In the genomic region with DNA sequence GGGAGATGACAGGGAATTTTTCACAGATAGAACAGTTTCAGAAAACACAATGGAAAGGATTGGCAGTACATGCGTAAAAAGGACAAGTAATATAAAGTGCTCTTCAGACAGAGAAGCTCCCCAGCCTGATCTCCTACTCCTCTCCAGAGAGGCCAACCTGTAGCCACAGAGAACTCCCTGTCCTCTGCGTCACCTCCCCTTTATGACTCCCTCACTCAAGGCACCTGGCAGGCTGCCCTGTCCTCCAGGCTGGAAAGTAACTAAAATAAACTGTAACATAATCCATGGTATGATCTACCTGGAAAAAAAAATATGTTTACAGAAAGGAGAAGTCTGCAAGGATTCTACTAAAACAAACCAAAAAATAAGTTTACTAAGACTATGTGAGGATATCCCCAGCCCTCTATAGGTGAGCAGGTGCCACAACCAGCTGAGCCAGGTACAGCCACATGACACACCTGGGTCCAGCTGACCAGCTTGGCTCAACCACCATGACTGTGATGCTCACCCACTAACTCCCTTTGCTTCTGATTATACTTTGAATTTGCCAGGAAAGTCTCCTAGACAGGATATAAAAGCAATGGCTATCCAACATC, we compare ENCODE assay signal across 10 cellular contexts. TPM values are rescaled to one million over a fixed set of nuclear protein-coding genes. Genes with fewer than 3 reads are reported as not detected.
DNase-seq lines count a peak whose midpoint lies in the region; ATAC-seq and TF ChIP-seq lines count a peak whose summit lies in the region.
"Had no signal": no experiment of that assay in that cellular context is flagged by ENCODE, and none has a peak within 500 bp of the region (broad histone marks: within the 10 kb centered on the region; RNA-seq: fewer than 3 reads in every experiment).

No MANE protein-coding gene starts in this region.

- H3K9me3 ChIP-seq in PC-3 (ENCODE audit: low read length) (no peaks in the 10 kb centered on the region), heart right ventricle (peaks cover 0 to 16% (median 0%) of the 10 kb centered on the region in 11 donors), gastrocnemius medialis (no peaks in the 10 kb centered on the region)

- H3K4me1 ChIP-seq in PC-3 (ENCODE audit: insufficient read depth, low read length) (peaks cover 15% of the 10 kb centered on the region), heart right ventricle (peaks cover 0 to 29% (median 14%) of the 10 kb centered on the region in 9 donors), gastrocnemius medialis (peaks cover 0 to 11% of the 10 kb centered on the region in 2 donors)

- H4K20me1 ChIP-seq in PC-3 (ENCODE audit: low read length), result no peaks in the 10 kb centered on the region

- H3K9me2 ChIP-seq in PC-3 (replicated peaks; ENCODE audit: low read length), result no peaks in the 10 kb centered on the region

- in situ Hi-C loops in gastrocnemius medialis (cut with MboI; ENCODE audit: low sequenced_read_pairs in 4 of 4), result no loop called here

- POLR2A ChIA-PET in PC-3 (lab: Charles Lee; ENCODE audit: unreplicated experiment), result no interaction called here

- peaks cover 4% of the 10 kb centered on the region for H3F3A ChIP-seq in PC-3 (ENCODE audit: low read length, unreplicated experiment)

- no peak for TF ChIP-seq CTCF in LNCaP clone FGC (IDR thresholded peaks at IDR 0.05; ENCODE audit: control insufficient read depth, extremely low read depth, insufficient read depth)
- TF ChIP-seq CTCF in PC-3 (conservative IDR thresholded peaks at IDR 0.05; ENCODE audit: low read depth, low read length), result peak; percentile 52
- no peak for TF ChIP-seq CTCF in heart right ventricle (IDR thresholded peaks at IDR 0.05)
- TF ChIP-seq CTCF in gastrocnemius medialis (IDR thresholded peaks at IDR 0.05 in 4 of 5, conservative IDR thresholded peaks at IDR 0.05 in 1 of 5), result no peak

- DNase-seq in LNCaP clone FGC (ENCODE audit: low read depth) (peak; percentile 69), PC-3 (peak; percentile 97), heart right ventricle (peak; percentile 32 to 59), gastrocnemius medialis (peak; percentile 35 to 48), amygdala (lab: John Stamatoyannopoulos, UW) (no peak), head of caudate nucleus (no peak)
- DNase-seq: naive thymus-derived CD8-positive, alpha-beta T cell; stimulated activated naive CD8-positive, alpha-beta T cell treated with anti-CD3 and anti-CD28 coated beads, Interleukin-15, Interleukin-2, amounts not matched to agents 100 U/mL and 50 U/mL, for 24 hours had no signal

- H3K4me2 ChIP-seq in PC-3 (ENCODE audit: low read length), result peak overlapping the region; percentile 56

- H3K27me3 ChIP-seq in PC-3 (ENCODE audit: low read length) (no peaks in the 10 kb centered on the region), heart right ventricle (no peaks in the 10 kb centered on the region), gastrocnemius medialis (no peaks in the 10 kb centered on the region)

- H3K27ac ChIP-seq in PC-3 (ENCODE audit: low read length) (peak overlapping the region; percentile 61), heart right ventricle (peak overlapping the region in 4 of 10 donors; percentile 6 to 58 (median 23)), gastrocnemius medialis (peak overlapping the region in 1 of 4 donors; percentile 44)

- no peak for TF ChIP-seq POLR2A in gastrocnemius medialis (IDR thresholded peaks at IDR 0.05)

- no peak overlapping the region for H3K4me3 ChIP-seq in LNCaP clone FGC (ENCODE audit: low read depth, low read length)
- no peak overlapping the region for H3K4me3 ChIP-seq in PC-3 (ENCODE audit: low read length)
- H3K4me3 ChIP-seq in heart right ventricle, result no peak overlapping the region
- no peak overlapping the region for H3K4me3 ChIP-seq in gastrocnemius medialis

- H3K36me3 ChIP-seq in PC-3 (ENCODE audit: low read depth, low read length), result no peaks in the 10 kb centered on the region
- peaks cover 0 to 12% (median 0%) of the 10 kb centered on the region in 9 donors for H3K36me3 ChIP-seq in heart right ventricle
- H3K36me3 ChIP-seq in gastrocnemius medialis, result no peaks in the 10 kb centered on the region

- CTCF ChIA-PET in PC-3 (lab: Charles Lee), result interaction anchor here (0.5 kb wide), 1 partner anchor 108 kb away, joined by 7 read pairs; no protein-coding TSS in a partner anchor

- 63 to 80% methylated on average over 2 of the region's 2 CpGs for WGBS in heart right ventricle, 2 donors

- H3K79me2 ChIP-seq in PC-3 (ENCODE audit: low read length), result no peaks in the 10 kb centered on the region

- intact Hi-C loops in PC-3 (cut with micrococcal nuclease) (loop anchor here (1.0 kb wide), 1 partner anchor 29 kb away; a partner anchor contains a TSS), heart right ventricle (cut with DNase I) (loop anchor here in 1 of 10 donors (2.0 kb wide), 1 partner anchor 28 kb away; no protein-coding TSS in a partner anchor), gastrocnemius medialis (cut with DNase I; ENCODE audit: low total_unique reads) (no loop called here), head of caudate nucleus (cut with DNase I) (no loop called here)

- no TSS peak for BruUV-seq in PC-3 (replicated peaks; lab: Mats Ljungman, UMichigan)

- H3K9ac ChIP-seq in PC-3 (ENCODE audit: low read length), result no peak overlapping the region

- ATAC-seq in PC-3 (peak; percentile 99), heart right ventricle (peak in 6 of 8 donors; percentile 51 to 81 (median 70)), gastrocnemius medialis (peak; percentile 71 to 90), HG03378 (IDR thresholded peaks at IDR 0.05; ENCODE audit: unreplicated experiment) (no peak), GM18870 (IDR thresholded peaks at IDR 0.05; ENCODE audit: unreplicated experiment) (no peak)
- ATAC-seq: naive thymus-derived CD8-positive, alpha-beta T cell; stimulated activated naive CD8-positive, alpha-beta T cell treated with anti-CD3 and anti-CD28 coated beads, Interleukin-15, Interleukin-2, amounts not matched to agents 100 U/mL and 50 U/mL, for 24 hours had no signal

- H2AFZ ChIP-seq in PC-3 (ENCODE audit: low read length), result no peak overlapping the region

RNA-seq across cellular contexts. Expression of a gene that starts 29.2 kb away (rescaled TPM):
- total RNA-seq in PC-3 (2014; rRNA removed), result 8.4 and 10.3 TPM in 2 replicates
- 1 to 10 TPM; 1.9 to 7.9 (median 3.9) TPM for total RNA-seq in heart right ventricle
- polyA plus RNA-seq in heart right ventricle, result 1 to 10 TPM; 1.5 to 3.7 TPM
- 1 to 10 TPM in 3 of 4 donors, under 1 TPM in 1; 0.61 to 1.8 (median 1.1) TPM for total RNA-seq in gastrocnemius medialis

Comparison
In these comparisons a context has a peak if more than half of its experiments do, and no peak if none do; other contexts are left out.
1. DNase-seq: peak in LNCaP clone FGC (single experiment), PC-3 (single experiment), heart right ventricle (2 of 2) and gastrocnemius medialis (2 of 2); none in amygdala (0 of 56) and head of caudate nucleus (0 of 42).
2. ATAC-seq: peak in PC-3 (single experiment), heart right ventricle (6 of 8) and gastrocnemius medialis (2 of 2); none in HG03378 (single experiment) and GM18870 (single experiment).